Comparison of ENCODE assay signal across 7 cellular contexts in genomic region chr7:116484389-116484788, GRCh38. TPM values are rescaled to one million over a fixed set of nuclear protein-coding genes. Genes with fewer than 3 reads are reported as not detected.
"Had no signal": no experiment of that assay in that cellular context is flagged by ENCODE, and none has a peak within 500 bp of the region (broad histone marks: within the 10 kb centered on the region; RNA-seq: fewer than 3 reads in every experiment).

No MANE protein-coding gene starts in this region.

RNA-seq across cellular contexts. Expression of gene CAV2, which starts 15.1 kb away (rescaled TPM):
- total RNA-seq: activated naive CD4-positive, alpha-beta T cell treated with anti-CD3 and anti-CD28 coated beads for 36 hours; activated naive CD8-positive, alpha-beta T cell treated with anti-CD3 and anti-CD28 coated beads for 36 hours; activated naive CD8-positive, alpha-beta T cell treated with anti-CD3 and anti-CD28 coated beads, Interleukin-2, amount 10 ng/mL, durations not matched to agents 7 days and 5 days; activated T-cell treated with anti-CD3 and anti-CD28 coated beads, Interleukin-2, amount 50 U/mL, for 72 hours; activated T-helper 1 cell treated with anti-CD3 and anti-CD28 coated beads, Interleukin-12 subunit alpha, Interleukin-12 subunit beta, Interleukin-2, Interleukin-4 antibody, amounts not matched to agents 30 ng/mL and 10 ng/mL and 1 ng/mL, durations not matched to agents 14 hours and 24 hours and 36 hours; activated T-helper 2 cell treated with anti-CD3 and anti-CD28 coated beads, Interferon-gamma antibody, Interleukin-2, Interleukin-4, amounts not matched to agents 10 μg/mL and 5 μg/mL and 100 μg/mL, durations not matched to agents 14 hours and 24 hours and 36 hours had no signal

RNA-seq across cellular contexts. Expression of gene CAV1, which starts 40.4 kb away (rescaled TPM):
- total RNA-seq: activated naive CD4-positive, alpha-beta T cell treated with anti-CD3 and anti-CD28 coated beads, Interleukin-2, amount 50 U/mL, for 72 hours had no signal
